ENCODE assay signal across 1 cellular context in genomic region chrX:77768787-77769186, GRCh38.
TF ChIP-seq lines count a peak whose summit lies in the region.

No MANE protein-coding gene starts in this region.

TF ChIP-seq in A549, 52 proteins besides CTCF, POLR2A, EP300 and RAD21 (continued from another document):
- TF ChIP-seq RNF2 (IDR thresholded peaks at IDR 0.05; ENCODE audit: borderline replicate concordance, low read depth): no peak
